In genomic region chr1:206555473-206555935, GRCh38 we compare ENCODE assay signal across 1 cellular context.
TF ChIP-seq lines count a peak whose summit lies in the region.

No MANE protein-coding gene starts in this region.

TF ChIP-seq in WTC11, 78 proteins besides CTCF, POLR2A, EP300 and RAD21 (continued from another document):
- TF ChIP-seq, protein P1, sequence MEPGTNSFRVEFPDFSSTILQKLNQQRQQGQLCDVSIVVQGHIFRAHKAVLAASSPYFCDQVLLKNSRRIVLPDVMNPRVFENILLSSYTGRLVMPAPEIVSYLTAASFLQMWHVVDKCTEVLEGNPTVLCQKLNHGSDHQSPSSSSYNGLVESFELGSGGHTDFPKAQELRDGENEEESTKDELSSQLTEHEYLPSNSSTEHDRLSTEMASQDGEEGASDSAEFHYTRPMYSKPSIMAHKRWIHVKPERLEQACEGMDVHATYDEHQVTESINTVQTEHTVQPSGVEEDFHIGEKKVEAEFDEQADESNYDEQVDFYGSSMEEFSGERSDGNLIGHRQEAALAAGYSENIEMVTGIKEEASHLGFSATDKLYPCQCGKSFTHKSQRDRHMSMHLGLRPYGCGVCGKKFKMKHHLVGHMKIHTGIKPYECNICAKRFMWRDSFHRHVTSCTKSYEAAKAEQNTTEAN (CRISPR knock-in tag; IDR thresholded peaks at IDR 0.05), result no peak
- TF ChIP-seq ZBTB21 (CRISPR knock-in tag; IDR thresholded peaks at IDR 0.05; ENCODE audit: borderline replicate concordance), result no peak
- TF ChIP-seq HMGA2 (CRISPR knock-in tag; IDR thresholded peaks at IDR 0.05), result no peak
- no peak for TF ChIP-seq FOXJ3 (CRISPR knock-in tag; IDR thresholded peaks at IDR 0.05; ENCODE audit: borderline replicate concordance)
- TF ChIP-seq CREM (CRISPR knock-in tag; IDR thresholded peaks at IDR 0.05), result no peak
- no peak for TF ChIP-seq TCF7 (CRISPR knock-in tag; IDR thresholded peaks at IDR 0.05; ENCODE audit: low read depth)
- TF ChIP-seq ZNF138 (CRISPR knock-in tag; conservative IDR thresholded peaks at IDR 0.05), result no peak
- no peak for TF ChIP-seq ZNF263 (CRISPR knock-in tag; IDR thresholded peaks at IDR 0.05; ENCODE audit: low read depth)
- TF ChIP-seq, protein P2, sequence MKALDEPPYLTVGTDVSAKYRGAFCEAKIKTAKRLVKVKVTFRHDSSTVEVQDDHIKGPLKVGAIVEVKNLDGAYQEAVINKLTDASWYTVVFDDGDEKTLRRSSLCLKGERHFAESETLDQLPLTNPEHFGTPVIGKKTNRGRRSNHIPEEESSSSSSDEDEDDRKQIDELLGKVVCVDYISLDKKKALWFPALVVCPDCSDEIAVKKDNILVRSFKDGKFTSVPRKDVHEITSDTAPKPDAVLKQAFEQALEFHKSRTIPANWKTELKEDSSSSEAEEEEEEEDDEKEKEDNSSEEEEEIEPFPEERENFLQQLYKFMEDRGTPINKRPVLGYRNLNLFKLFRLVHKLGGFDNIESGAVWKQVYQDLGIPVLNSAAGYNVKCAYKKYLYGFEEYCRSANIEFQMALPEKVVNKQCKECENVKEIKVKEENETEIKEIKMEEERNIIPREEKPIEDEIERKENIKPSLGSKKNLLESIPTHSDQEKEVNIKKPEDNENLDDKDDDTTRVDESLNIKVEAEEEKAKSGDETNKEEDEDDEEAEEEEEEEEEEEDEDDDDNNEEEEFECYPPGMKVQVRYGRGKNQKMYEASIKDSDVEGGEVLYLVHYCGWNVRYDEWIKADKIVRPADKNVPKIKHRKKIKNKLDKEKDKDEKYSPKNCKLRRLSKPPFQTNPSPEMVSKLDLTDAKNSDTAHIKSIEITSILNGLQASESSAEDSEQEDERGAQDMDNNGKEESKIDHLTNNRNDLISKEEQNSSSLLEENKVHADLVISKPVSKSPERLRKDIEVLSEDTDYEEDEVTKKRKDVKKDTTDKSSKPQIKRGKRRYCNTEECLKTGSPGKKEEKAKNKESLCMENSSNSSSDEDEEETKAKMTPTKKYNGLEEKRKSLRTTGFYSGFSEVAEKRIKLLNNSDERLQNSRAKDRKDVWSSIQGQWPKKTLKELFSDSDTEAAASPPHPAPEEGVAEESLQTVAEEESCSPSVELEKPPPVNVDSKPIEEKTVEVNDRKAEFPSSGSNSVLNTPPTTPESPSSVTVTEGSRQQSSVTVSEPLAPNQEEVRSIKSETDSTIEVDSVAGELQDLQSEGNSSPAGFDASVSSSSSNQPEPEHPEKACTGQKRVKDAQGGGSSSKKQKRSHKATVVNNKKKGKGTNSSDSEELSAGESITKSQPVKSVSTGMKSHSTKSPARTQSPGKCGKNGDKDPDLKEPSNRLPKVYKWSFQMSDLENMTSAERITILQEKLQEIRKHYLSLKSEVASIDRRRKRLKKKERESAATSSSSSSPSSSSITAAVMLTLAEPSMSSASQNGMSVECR (CRISPR knock-in tag; IDR thresholded peaks at IDR 0.05; ENCODE audit: borderline replicate concordance), result no peak
- TF ChIP-seq JAZF1 (CRISPR knock-in tag; IDR thresholded peaks at IDR 0.05), result no peak
- TF ChIP-seq ZNF396 (CRISPR knock-in tag; IDR thresholded peaks at IDR 0.05; ENCODE audit: borderline replicate concordance), result no peak
